1 cellular context compared by ENCODE assay signal in the genomic region with DNA sequence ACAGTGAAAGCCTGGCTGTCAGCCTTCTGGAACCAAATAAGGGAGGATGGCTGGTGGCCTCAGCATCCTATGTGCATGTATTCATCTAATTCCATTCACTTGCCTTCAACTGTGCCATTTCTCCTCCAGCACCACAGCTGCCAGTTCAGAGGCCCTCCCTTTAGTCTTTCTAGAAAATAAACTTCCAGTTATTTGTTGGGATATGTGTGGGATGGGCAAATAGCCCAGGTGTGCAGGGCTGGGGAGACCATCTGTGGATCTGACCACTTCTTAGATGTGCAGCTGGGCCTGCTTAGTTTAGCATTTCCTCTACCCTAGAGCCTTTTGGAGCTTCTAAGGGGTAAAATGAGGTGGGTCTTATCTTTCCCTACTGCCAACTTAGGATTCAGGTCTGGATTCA.
TF ChIP-seq lines count a peak whose summit lies in the region.

No MANE protein-coding gene starts in this region.

TF ChIP-seq in IMR-90, 13 proteins besides CTCF, POLR2A, EP300 and RAD21 (continued from another document):
- TF ChIP-seq MAFK (IDR thresholded peaks at IDR 0.05; ENCODE audit: low read depth, low read length): no peak
- TF ChIP-seq MAZ (IDR thresholded peaks at IDR 0.05; ENCODE audit: borderline replicate concordance, low read depth, low read length): no peak
